Comparison of ENCODE assay signal across 1 cellular context in the genomic region with DNA sequence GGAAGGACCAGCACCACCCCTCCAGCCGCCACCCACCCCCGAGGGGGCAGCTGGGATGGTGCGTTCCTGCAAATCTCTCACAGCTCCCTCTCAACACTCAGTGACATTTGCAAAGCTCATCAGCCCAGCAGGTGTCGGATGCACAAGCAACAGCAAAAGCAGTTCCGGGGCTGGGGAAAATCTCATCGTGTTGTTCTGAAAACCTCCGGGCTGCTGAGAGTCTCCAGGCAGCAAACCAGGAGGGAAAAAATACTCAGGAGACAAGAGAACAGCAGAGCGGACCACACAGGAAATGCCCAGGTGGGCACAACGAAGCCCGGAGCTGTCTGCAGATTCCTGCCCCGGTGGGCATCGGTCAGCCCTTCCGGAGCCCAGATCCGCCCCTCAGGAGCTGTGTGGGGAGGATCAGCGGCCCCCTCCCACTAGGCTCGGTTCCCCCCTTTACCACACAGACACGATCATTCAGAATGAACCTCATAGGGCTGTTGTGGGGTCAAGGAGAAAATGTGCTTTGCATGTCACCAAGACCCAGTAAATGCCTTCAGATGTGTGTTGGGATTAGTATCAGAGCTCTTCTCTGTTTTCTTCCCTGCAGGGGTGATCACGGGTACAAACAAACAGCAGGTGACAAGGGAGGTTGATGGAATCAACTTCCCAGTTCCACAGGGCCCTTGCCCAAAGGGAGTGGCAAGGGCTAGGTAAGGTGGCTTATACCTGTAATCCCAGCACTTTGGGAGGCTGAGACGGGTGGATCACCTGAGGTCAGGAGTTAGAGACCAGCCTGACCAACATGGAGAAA.
TF ChIP-seq lines count a peak whose summit lies in the region.

No MANE protein-coding gene starts in this region.

TF ChIP-seq in GM23338, 12 proteins besides CTCF, POLR2A, EP300 and RAD21 (continued from another document):
- TF ChIP-seq ZNF462 (CRISPR knock-in tag; IDR thresholded peaks at IDR 0.05) = no peak
- no peak for TF ChIP-seq EZH2 (IDR thresholded peaks at IDR 0.05; ENCODE audit: low read depth, unreplicated experiment)
- TF ChIP-seq, protein P1, sequence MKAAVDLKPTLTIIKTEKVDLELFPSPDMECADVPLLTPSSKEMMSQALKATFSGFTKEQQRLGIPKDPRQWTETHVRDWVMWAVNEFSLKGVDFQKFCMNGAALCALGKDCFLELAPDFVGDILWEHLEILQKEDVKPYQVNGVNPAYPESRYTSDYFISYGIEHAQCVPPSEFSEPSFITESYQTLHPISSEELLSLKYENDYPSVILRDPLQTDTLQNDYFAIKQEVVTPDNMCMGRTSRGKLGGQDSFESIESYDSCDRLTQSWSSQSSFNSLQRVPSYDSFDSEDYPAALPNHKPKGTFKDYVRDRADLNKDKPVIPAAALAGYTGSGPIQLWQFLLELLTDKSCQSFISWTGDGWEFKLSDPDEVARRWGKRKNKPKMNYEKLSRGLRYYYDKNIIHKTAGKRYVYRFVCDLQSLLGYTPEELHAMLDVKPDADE (IDR thresholded peaks at IDR 0.05) = no peak
- no peak for TF ChIP-seq POLR2AphosphoS5 (IDR thresholded peaks at IDR 0.05; ENCODE audit: low read depth)
